Comparison of ENCODE assay signal across 10 cellular contexts in the genomic region with DNA sequence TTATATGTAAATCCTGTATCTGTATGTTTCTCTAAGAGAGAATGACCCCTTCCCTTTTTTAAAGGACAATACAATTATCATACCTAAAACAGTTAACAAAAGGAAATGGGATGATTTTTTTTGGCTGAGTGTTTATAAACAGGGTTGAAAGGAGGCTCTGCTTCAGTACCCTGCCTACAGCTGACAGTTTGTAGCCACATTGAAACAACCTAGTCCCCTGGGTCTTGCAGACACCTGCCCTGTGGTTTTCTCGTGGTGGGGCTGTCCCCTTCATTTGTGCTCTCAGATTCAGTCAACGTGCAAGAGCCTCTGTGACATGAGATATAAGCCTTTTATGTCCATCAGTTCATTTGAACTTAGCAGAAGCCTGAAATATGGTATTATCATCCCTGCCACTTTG. TPM values are rescaled to one million over a fixed set of nuclear protein-coding genes. Genes with fewer than 3 reads are reported as not detected.
A peak's percentile ranks its signal among the peaks of the same experiment; 100 is the strongest.
DNase-seq lines count a peak whose midpoint lies in the region; ATAC-seq and TF ChIP-seq lines count a peak whose summit lies in the region.
"Had no signal": no experiment of that assay in that cellular context is flagged by ENCODE, and none has a peak within 500 bp of the region (broad histone marks: within the 10 kb centered on the region; RNA-seq: fewer than 3 reads in every experiment).

No MANE protein-coding gene starts in this region.

- peaks cover 33% of the 10 kb centered on the region for H3K4me1 Mint-ChIP-seq in T-helper 2 cell treated with Interferon-gamma antibody and Interleukin-4, amounts not matched to agents 5 μg/mL and 100 μg/mL, for 36 hours (ENCODE audit: low read depth)

- H3K4me3 ChIP-seq in transverse colon = no peak overlapping the region

- TF ChIP-seq POLR2A in transverse colon (IDR thresholded peaks at IDR 0.05) = no peak

- TF ChIP-seq CTCF in transverse colon (IDR thresholded peaks at IDR 0.05) = no peak

- no peak overlapping the region for H3K4me3 Mint-ChIP-seq in T-helper 2 cell treated with Interferon-gamma antibody and Interleukin-4, amounts not matched to agents 5 μg/mL and 100 μg/mL, for 36 hours

- TF ChIP-seq EP300 in transverse colon (IDR thresholded peaks at IDR 0.05; ENCODE audit: low read depth) = no peak

- peak; percentile 89 for ATAC-seq in HG02678 (IDR thresholded peaks at IDR 0.05; ENCODE audit: unreplicated experiment)

- H3K27ac Mint-ChIP-seq in T-helper 2 cell treated with Interferon-gamma antibody and Interleukin-4, amounts not matched to agents 5 μg/mL and 100 μg/mL, for 36 hours = no peak overlapping the region

- peak; percentile 50 for DNase-seq in stimulated activated CD4-positive, alpha-beta T cell treated with anti-CD3 and anti-CD28 coated beads, Interleukin-1b, Interleukin-23, amount 100 ng/mL, for 48 hours
- DNase-seq in stimulated activated CD4-positive, alpha-beta T cell treated with anti-CD3 and anti-CD28 coated beads, Interleukin-2, amount 100 ng/mL, for 24 hours = no peak
- DNase-seq in transverse colon = peak; percentile 47
- DNase-seq in T-helper 2 cell treated with Interferon-gamma antibody and Interleukin-4, amounts not matched to agents 5 μg/mL and 100 μg/mL, for 36 hours (ENCODE audit: low spot score) = no peak
- no peak for DNase-seq in LoVo (ENCODE audit: low spot score)
- DNase-seq in SW 1271 (lab: John Stamatoyannopoulos, UW) = no peak

- peak overlapping the region; percentile 21 for H3K27ac ChIP-seq in KOPT-K1 (ENCODE audit: low read depth, low read length, poor library complexity, severe bottlenecking)
- no peak overlapping the region for H3K27ac ChIP-seq in transverse colon
- H3K27ac ChIP-seq: C4-2B, neutrophil had no signal

- H3K27me3 Mint-ChIP-seq in T-helper 2 cell treated with Interferon-gamma antibody and Interleukin-4, amounts not matched to agents 5 μg/mL and 100 μg/mL, for 36 hours (ENCODE audit: low read depth) = no peaks in the 10 kb centered on the region

- H3K36me3 ChIP-seq in KOPT-K1 (ENCODE audit: insufficient read depth, low read length) (peaks cover 71% of the 10 kb centered on the region), transverse colon (peaks cover 0 to 40% (median 19%) of the 10 kb centered on the region in 4 donors)

- in situ Hi-C loops in transverse colon (cut with MboI; ENCODE audit: low pct_ligation_motif_present in 1 of 4, low pct_unique_long_range_greater_than_20kb in 1 of 4, low sequenced_read_pairs in 3 of 4) = no loop called here

- H3K27me3 ChIP-seq in transverse colon = no peaks in the 10 kb centered on the region

- H3K9me3 Mint-ChIP-seq in T-helper 2 cell treated with Interferon-gamma antibody and Interleukin-4, amounts not matched to agents 5 μg/mL and 100 μg/mL, for 36 hours = no peaks in the 10 kb centered on the region

- H3K9me3 ChIP-seq in KOPT-K1 (ENCODE audit: insufficient read depth, low read length, poor library complexity, severe bottlenecking) (no peaks in the 10 kb centered on the region), transverse colon (no peaks in the 10 kb centered on the region)
- H3K9me3 ChIP-seq: neutrophil had no signal

- intact Hi-C loops in transverse colon (cut with DNase I; ENCODE audit: low total_unique reads) = loop anchor here (5.0 kb wide), 1 partner anchor 41 kb away; a partner anchor contains a TSS

- peaks cover 68% of the 10 kb centered on the region for H3K36me3 Mint-ChIP-seq in T-helper 2 cell treated with Interferon-gamma antibody and Interleukin-4, amounts not matched to agents 5 μg/mL and 100 μg/mL, for 36 hours (ENCODE audit: low read depth)

- WGBS in transverse colon (ENCODE audit: low coverage in 1 of 2), 2 donors = 50% methylated on average over 2 of the region's 2 CpGs; no CpG with 5 or more reads in 1 of the 2 donors

- peaks cover 14 to 27% (median 18%) of the 10 kb centered on the region in 4 donors for H3K4me1 ChIP-seq in transverse colon

RNA-seq across cellular contexts. Expression of a gene that starts 2.3 kb away (rescaled TPM):
- 10 to 100 TPM; 11.3 to 32.6 (median 23.9) TPM for total RNA-seq in transverse colon

RNA-seq across cellular contexts. Expression of a gene that starts 27.0 kb away (rescaled TPM):
- total RNA-seq in transverse colon = 100 to 1,000 TPM in 3 of 4 donors, 10 to 100 TPM in 1; 64.7 to 149 (median 116) TPM

Comparison
In these comparisons a context has a peak if more than half of its experiments do, and no peak if none do; other contexts are left out.
1. DNase-seq: peak in stimulated activated CD4-positive, alpha-beta T cell treated with anti-CD3 and anti-CD28 coated beads, Interleukin-1b, Interleukin-23, amount 100 ng/mL, for 48 hours (single experiment) and transverse colon (single experiment); none in stimulated activated CD4-positive, alpha-beta T cell treated with anti-CD3 and anti-CD28 coated beads, Interleukin-2, amount 100 ng/mL, for 24 hours (0 of 2), T-helper 2 cell treated with Interferon-gamma antibody and Interleukin-4, amounts not matched to agents 5 μg/mL and 100 μg/mL, for 36 hours (single experiment), LoVo (single experiment) and SW 1271 (0 of 2).